ENCODE assay signal across 15 cellular contexts in genomic region chr4:140305053-140305452, GRCh38.
"Had no signal": no experiment of that assay in that cellular context is flagged by ENCODE, and none has a peak within 500 bp of the region (broad histone marks: within the 10 kb centered on the region; RNA-seq: fewer than 3 reads in every experiment).

No MANE protein-coding gene starts in this region.

- H3K4me3 Mint-ChIP-seq: activated CD4-positive, alpha-beta T cell treated with anti-CD3 and anti-CD28 coated beads, Interleukin-2, amount 10 ng/mL, durations not matched to agents 24 days and 14 days; activated naive CD4-positive, alpha-beta T cell treated with anti-CD3 and anti-CD28 coated beads, Interleukin-2, amount 10 ng/mL, durations not matched to agents 7 days and 5 days; brain; dendritic cell treated with granulocyte-macrophage colony-stimulating factor and Interleukin-4, amounts not matched to agents 40 ng/mL and 50 ng/mL, for 4 days; immature natural killer cell; naive thymus-derived CD8-positive, alpha-beta T cell; stimulated activated memory B cell treated with anti-CD40 and anti-IgM and Interleukin-4, amounts not matched to agents 10 μg/mL and 1 μg/mL and 100 μg/mL, for 72 hours had no signal

- H3K27ac ChIP-seq: neutrophil, right lobe of liver, tibial nerve had no signal

- DNase-seq: activated CD4-positive, alpha-beta T cell treated with anti-CD3 and anti-CD28 coated beads, Interleukin-2, amount 10 ng/mL, durations not matched to agents 24 days and 14 days; activated naive CD4-positive, alpha-beta T cell treated with anti-CD3 and anti-CD28 coated beads, Interleukin-2, amount 10 ng/mL, durations not matched to agents 7 days and 5 days; activated T-cell treated with anti-CD3 and anti-CD28 coated beads for 4 hours; erythroblast; immature natural killer cell; naive thymus-derived CD8-positive, alpha-beta T cell; right lobe of liver; stimulated activated CD4-positive, alpha-beta T cell treated with anti-CD3 and anti-CD28 coated beads, Interleukin-1b, Interleukin-23, amount 100 ng/mL, for 48 hours; T-helper 9 cell had no signal

- H3K9me3 Mint-ChIP-seq: activated CD4-positive, alpha-beta T cell treated with anti-CD3 and anti-CD28 coated beads, Interleukin-2, amount 10 ng/mL, durations not matched to agents 24 days and 14 days; activated naive CD4-positive, alpha-beta T cell treated with anti-CD3 and anti-CD28 coated beads, Interleukin-2, amount 10 ng/mL, durations not matched to agents 7 days and 5 days; activated T-helper 2 cell treated with anti-CD3 and anti-CD28 coated beads, Interferon-gamma antibody, Interleukin-2, Interleukin-4, amounts not matched to agents 10 μg/mL and 5 μg/mL and 100 μg/mL, durations not matched to agents 14 hours and 24 hours and 36 hours; dendritic cell treated with granulocyte-macrophage colony-stimulating factor and Interleukin-4, amounts not matched to agents 40 ng/mL and 50 ng/mL, for 4 days; immature natural killer cell; naive thymus-derived CD8-positive, alpha-beta T cell; stimulated activated memory B cell treated with anti-CD40 and anti-IgM and Interleukin-4, amounts not matched to agents 10 μg/mL and 1 μg/mL and 100 μg/mL, for 72 hours had no signal

- H3K36me3 Mint-ChIP-seq: activated naive CD4-positive, alpha-beta T cell treated with anti-CD3 and anti-CD28 coated beads, Interleukin-2, amount 10 ng/mL, durations not matched to agents 7 days and 5 days; brain; immature natural killer cell; naive thymus-derived CD8-positive, alpha-beta T cell; stimulated activated memory B cell treated with anti-CD40 and anti-IgM and Interleukin-4, amounts not matched to agents 10 μg/mL and 1 μg/mL and 100 μg/mL, for 72 hours had no signal

- H3K4me1 ChIP-seq: right lobe of liver had no signal

- H3K4me3 ChIP-seq: right lobe of liver, tibial nerve had no signal

- H3K9me3 ChIP-seq: neutrophil, right lobe of liver, tibial nerve had no signal

- H3K27me3 ChIP-seq: neutrophil, right lobe of liver, tibial nerve had no signal

- H3K4me1 Mint-ChIP-seq: activated naive CD4-positive, alpha-beta T cell treated with anti-CD3 and anti-CD28 coated beads, Interleukin-2, amount 10 ng/mL, durations not matched to agents 7 days and 5 days; immature natural killer cell; naive thymus-derived CD8-positive, alpha-beta T cell; stimulated activated memory B cell treated with anti-CD40 and anti-IgM and Interleukin-4, amounts not matched to agents 10 μg/mL and 1 μg/mL and 100 μg/mL, for 72 hours had no signal

- ATAC-seq: naive thymus-derived CD8-positive, alpha-beta T cell; right lobe of liver; stimulated activated memory B cell treated with anti-CD40 and anti-IgM and Interleukin-4, amounts not matched to agents 10 μg/mL and 1 μg/mL and 100 μg/mL, for 72 hours had no signal

- H3K36me3 ChIP-seq: neutrophil, right lobe of liver, tibial nerve had no signal

- H3K27ac Mint-ChIP-seq: activated CD4-positive, alpha-beta T cell treated with anti-CD3 and anti-CD28 coated beads, Interleukin-2, amount 10 ng/mL, durations not matched to agents 24 days and 14 days; activated naive CD4-positive, alpha-beta T cell treated with anti-CD3 and anti-CD28 coated beads, Interleukin-2, amount 10 ng/mL, durations not matched to agents 7 days and 5 days; activated T-helper 2 cell treated with anti-CD3 and anti-CD28 coated beads, Interferon-gamma antibody, Interleukin-2, Interleukin-4, amounts not matched to agents 10 μg/mL and 5 μg/mL and 100 μg/mL, durations not matched to agents 14 hours and 24 hours and 36 hours; brain; dendritic cell treated with granulocyte-macrophage colony-stimulating factor and Interleukin-4, amounts not matched to agents 40 ng/mL and 50 ng/mL, for 4 days; immature natural killer cell; naive thymus-derived CD8-positive, alpha-beta T cell; stimulated activated memory B cell treated with anti-CD40 and anti-IgM and Interleukin-4, amounts not matched to agents 10 μg/mL and 1 μg/mL and 100 μg/mL, for 72 hours had no signal
